ENCODE assay signal across 11 cellular contexts in genomic region chr1:41482001-41482765, GRCh38. TPM values are rescaled to one million over a fixed set of nuclear protein-coding genes. Genes with fewer than 3 reads are reported as not detected.
DNase-seq lines count a peak whose midpoint lies in the region; ATAC-seq and TF ChIP-seq lines count a peak whose summit lies in the region.
"Had no signal": no experiment of that assay in that cellular context is flagged by ENCODE, and none has a peak within 500 bp of the region (broad histone marks: within the 10 kb centered on the region; RNA-seq: fewer than 3 reads in every experiment).

No MANE protein-coding gene starts in this region.

- H3K4me1 ChIP-seq in SK-N-SH (ENCODE audit: control insufficient read depth in 1 of 2, insufficient read depth in 2 of 2, low read depth in 1 of 2, low read length in 1 of 2) (peaks cover 60 to 66% of the 10 kb centered on the region in 2 experiments), aorta (ENCODE audit: control insufficient read depth in 1 of 2, insufficient read depth in 2 of 2, low read length in 2 of 2) (no peaks in the 10 kb centered on the region)

- H3K4me3 Mint-ChIP-seq in activated naive CD4-positive, alpha-beta T cell treated with anti-CD3 and anti-CD28 coated beads for 36 hours = no peak overlapping the region
- H3K4me3 Mint-ChIP-seq in progenitor cell of endocrine pancreas (ENCODE audit: low read depth) = no peak overlapping the region

- POLR2A ChIA-PET in SK-N-SH (lab: Yijun Ruan, JAX) = interaction anchor here (0.8 kb wide), 1 partner anchor 26 kb away, joined by 3 read pairs; no protein-coding TSS in a partner anchor

- H3K27me3 ChIP-seq in SK-N-SH (ENCODE audit: insufficient read depth) = no peaks in the 10 kb centered on the region
- H3K27me3 ChIP-seq in aorta (ENCODE audit: control insufficient read depth in 1 of 2, insufficient read depth in 2 of 2, low read length in 1 of 2) = no peaks in the 10 kb centered on the region
- H3K27me3 ChIP-seq: ovary had no signal

- CTCF ChIA-PET in activated naive CD4-positive, alpha-beta T cell treated with anti-CD3 and anti-CD28 coated beads for 36 hours (lab: Charles Lee) = no interaction called here
- CTCF ChIA-PET in SK-N-SH (lab: Yijun Ruan, JAX) = interaction anchor here (0.8 to 11.2 kb wide), 10 partner anchors 10 to 51 kb away, joined by 3 to 93 read pairs (median 5); no protein-coding TSS in a partner anchor

- 0 out of 2 replicates have a peak, but pooled peaks cover 2% of the 10 kb centered on the region for H3K79me2 ChIP-seq in SK-N-SH (ENCODE audit: insufficient read depth)

- no peak for TF ChIP-seq RAD21 in SK-N-SH (IDR thresholded peaks at IDR 0.05; ENCODE audit: low read length)

- H3K4me3 ChIP-seq in SK-N-SH (ENCODE audit: low read depth in 2 of 2, low read length in 1 of 2) (no peak overlapping the region), aorta (ENCODE audit: low read length in 2 of 2) (no peak overlapping the region)
- H3K4me3 ChIP-seq: ovary had no signal

- peaks cover 20% of the 10 kb centered on the region for H3F3A ChIP-seq in SK-N-SH (replicated peaks; ENCODE audit: insufficient read depth)

- H3K9me3 Mint-ChIP-seq in activated naive CD4-positive, alpha-beta T cell treated with anti-CD3 and anti-CD28 coated beads for 36 hours = no peaks in the 10 kb centered on the region
- H3K9me3 Mint-ChIP-seq in activated naive CD4-positive, alpha-beta T cell treated with anti-CD3 and anti-CD28 coated beads, Interleukin-2, amount 50 U/mL, for 72 hours = no peaks in the 10 kb centered on the region
- H3K9me3 Mint-ChIP-seq in progenitor cell of endocrine pancreas (ENCODE audit: low read depth) = no peaks in the 10 kb centered on the region

- peaks cover 12% of the 10 kb centered on the region for H3K27me3 Mint-ChIP-seq in activated naive CD4-positive, alpha-beta T cell treated with anti-CD3 and anti-CD28 coated beads for 36 hours (ENCODE audit: low read depth)
- peaks cover 17% of the 10 kb centered on the region for H3K27me3 Mint-ChIP-seq in progenitor cell of endocrine pancreas

- TF ChIP-seq CTCF in SK-N-SH (IDR thresholded peaks at IDR 0.05) (no peak), progenitor cell of endocrine pancreas (IDR thresholded peaks at IDR 0.05; ENCODE audit: unreplicated experiment) (no peak)

- H4K20me1 ChIP-seq in SK-N-SH (ENCODE audit: insufficient read depth) = no peaks in the 10 kb centered on the region

- H3K36me3 Mint-ChIP-seq in activated naive CD4-positive, alpha-beta T cell treated with anti-CD3 and anti-CD28 coated beads for 36 hours (ENCODE audit: low read depth) = no peaks in the 10 kb centered on the region
- no peaks in the 10 kb centered on the region for H3K36me3 Mint-ChIP-seq in activated naive CD4-positive, alpha-beta T cell treated with anti-CD3 and anti-CD28 coated beads, Interleukin-2, amount 50 U/mL, for 72 hours
- H3K36me3 Mint-ChIP-seq in progenitor cell of endocrine pancreas (ENCODE audit: insufficient read depth) = no peaks in the 10 kb centered on the region

- no peak overlapping the region for H3K9ac ChIP-seq in SK-N-SH

- peaks cover 9% of the 10 kb centered on the region for H3K4me1 Mint-ChIP-seq in activated naive CD4-positive, alpha-beta T cell treated with anti-CD3 and anti-CD28 coated beads for 36 hours (ENCODE audit: low read depth)
- peaks cover 11% of the 10 kb centered on the region for H3K4me1 Mint-ChIP-seq in progenitor cell of endocrine pancreas (ENCODE audit: low read depth)

- H3K27ac ChIP-seq in SK-N-SH (ENCODE audit: low read depth in 2 of 2, low read length in 1 of 2) = peak overlapping the region; percentile 45 to 87; a peak in 3 of 4 replicates
- H3K27ac ChIP-seq in aorta (ENCODE audit: low read depth in 1 of 2, low read length in 2 of 2) = no peak overlapping the region
- H3K27ac ChIP-seq: ovary had no signal

- intact Hi-C loops in activated naive CD4-positive, alpha-beta T cell treated with anti-CD3 and anti-CD28 coated beads for 36 hours (cut with micrococcal nuclease) = no loop called here
- intact Hi-C loops in aorta (cut with DNase I) = no loop called here

- H3K27ac Mint-ChIP-seq in activated naive CD4-positive, alpha-beta T cell treated with anti-CD3 and anti-CD28 coated beads for 36 hours = peak overlapping the region; percentile 66
- H3K27ac Mint-ChIP-seq in activated naive CD4-positive, alpha-beta T cell treated with anti-CD3 and anti-CD28 coated beads, Interleukin-2, amount 50 U/mL, for 72 hours = peak overlapping the region in 1 of 2 donors; percentile 68
- no peak overlapping the region for H3K27ac Mint-ChIP-seq in progenitor cell of endocrine pancreas

- no peaks in the 10 kb centered on the region for H3K9me2 ChIP-seq in SK-N-SH

- ATAC-seq in activated naive CD4-positive, alpha-beta T cell treated with anti-CD3 and anti-CD28 coated beads, Interleukin-2, amount 50 U/mL, for 72 hours = no peak
- ATAC-seq in aorta (ENCODE audit: low FRiP score) = no peak
- ATAC-seq in HG03342 (IDR thresholded peaks at IDR 0.05; ENCODE audit: unreplicated experiment) = no peak

- H3K4me2 ChIP-seq in SK-N-SH = peak overlapping the region; percentile 55

- no peaks in the 10 kb centered on the region for H3K36me3 ChIP-seq in SK-N-SH (replicated peaks in 1 of 2; ENCODE audit: control insufficient read depth in 1 of 2, insufficient read depth in 2 of 2, low read length in 1 of 2)
- H3K36me3 ChIP-seq in aorta (ENCODE audit: control insufficient read depth in 1 of 2, insufficient read depth in 2 of 2, low read length in 1 of 2) = no peaks in the 10 kb centered on the region
- H3K36me3 ChIP-seq: ovary had no signal

- peak in 1 of 2 experiments; percentile 47; a peak in 1 of 4 replicates for TF ChIP-seq EP300 in SK-N-SH (IDR thresholded peaks at IDR 0.05; ENCODE audit: borderline replicate concordance in 1 of 2, low read depth in 1 of 2, low read length in 1 of 2)

- no peaks in the 10 kb centered on the region for H3K9me3 ChIP-seq in SK-N-SH
- H3K9me3 ChIP-seq in aorta (ENCODE audit: control insufficient read depth, low read length) = no peaks in the 10 kb centered on the region
- H3K9me3 ChIP-seq: ovary had no signal

- WGBS in SK-N-SH (ENCODE audit: low lambda C conversion rate) = 34% methylated on average over 16 of the region's 18 CpGs
- 64 to 75% methylated on average over 18 of the region's 18 CpGs for WGBS in aorta, 2 donors

- H2AFZ ChIP-seq in SK-N-SH (ENCODE audit: low read depth) = no peak overlapping the region

- DNase-seq in activated naive CD4-positive, alpha-beta T cell treated with anti-CD3 and anti-CD28 coated beads for 36 hours = no peak
- DNase-seq in activated naive CD4-positive, alpha-beta T cell treated with anti-CD3 and anti-CD28 coated beads, Interleukin-2, amount 50 U/mL, for 72 hours (ENCODE audit: low spot score in 2 of 2) = no peak
- no peak for DNase-seq in SK-N-SH
- peak; percentile 76 for DNase-seq in kidney tubule cell (ENCODE audit: low spot score)
- peak; percentile 46 to 74 for DNase-seq in aorta
- DNase-seq in T1000 (lab: John Stamatoyannopoulos, UW) = no peak
- DNase-seq in progenitor cell of endocrine pancreas (ENCODE audit: low spot score, unreplicated experiment) = no peak
- DNase-seq: amniotic stem cell, NCI-H187 had no signal

TF ChIP-seq in SK-N-SH, 30 proteins besides CTCF, POLR2A, EP300 and RAD21 (continues in another document):
- TF ChIP-seq USF1 (IDR thresholded peaks at IDR 0.05; ENCODE audit: borderline replicate concordance, low read depth) = no peak
- no peak for TF ChIP-seq MEF2A (IDR thresholded peaks at IDR 0.05; ENCODE audit: borderline replicate concordance, low read depth)
- TF ChIP-seq FOSL2 (IDR thresholded peaks at IDR 0.05; ENCODE audit: borderline replicate concordance, low read depth) = no peak
- TF ChIP-seq TEAD4 (IDR thresholded peaks at IDR 0.05; ENCODE audit: borderline replicate concordance, insufficient read depth) = 0 out of 2 replicates have a peak, but pooled peaks have one; percentile 10
- TF ChIP-seq YY1 (IDR thresholded peaks at IDR 0.05; ENCODE audit: low read depth) = no peak
- no peak for TF ChIP-seq FOXM1 (IDR thresholded peaks at IDR 0.05; ENCODE audit: low read depth)
- no peak for TF ChIP-seq MXI1 (IDR thresholded peaks at IDR 0.05; ENCODE audit: low read depth, low read length)
- TF ChIP-seq TCF12 (IDR thresholded peaks at IDR 0.05) = peak; percentile 58
- 0 out of 2 replicates have a peak, but pooled peaks have one; percentile 39 for TF ChIP-seq SIN3A (IDR thresholded peaks at IDR 0.05; ENCODE audit: borderline replicate concordance, low read depth, low read length)
- TF ChIP-seq TAF1 (IDR thresholded peaks at IDR 0.05; ENCODE audit: borderline replicate concordance, low read depth, low read length) = no peak
- TF ChIP-seq RXRA (IDR thresholded peaks at IDR 0.05; ENCODE audit: borderline replicate concordance, low read depth) = peak; percentile 46; the same call in 1 of the 2 replicates
- TF ChIP-seq ELF1 (IDR thresholded peaks at IDR 0.05) = no peak
- no peak for TF ChIP-seq USF2 (IDR thresholded peaks at IDR 0.05; ENCODE audit: borderline replicate concordance, low read depth, low read length)

RNA-seq across cellular contexts. Expression of gene EDN2, which starts 2.3 kb away (rescaled TPM):
- total RNA-seq in activated naive CD4-positive, alpha-beta T cell treated with anti-CD3 and anti-CD28 coated beads for 36 hours = not detected
- total RNA-seq in activated naive CD4-positive, alpha-beta T cell treated with anti-CD3 and anti-CD28 coated beads, Interleukin-2, amount 50 U/mL, for 72 hours = not detected
- polyA plus RNA-seq in SK-N-SH (2012; rRNA removed) (0.97 and 1.7 TPM in 2 replicates), aorta (1 to 10 TPM in 1 of 2 donors, not detected in 1; 2.3 TPM)
- polyA plus RNA-seq in SK-N-SH (2012; cell fraction: cytosol; rRNA removed) = 0.77 and 0.84 TPM in 2 replicates
- 0.75 and 1.2 TPM in 2 replicates for polyA plus RNA-seq in SK-N-SH (2012; cell fraction: nucleus; rRNA removed)
- total RNA-seq in aorta (1 to 10 TPM in 1 of 2 donors, under 1 TPM in 1; 0.36 to 1.5 TPM), progenitor cell of endocrine pancreas (not detected in 2 replicates)
- polyA plus RNA-seq: ovary had no signal

Comparison
In these comparisons a context has a peak if more than half of its experiments do, and no peak if none do; other contexts are left out.
1. DNase-seq: peak in kidney tubule cell (single experiment) and aorta (2 of 2); none in activated naive CD4-positive, alpha-beta T cell treated with anti-CD3 and anti-CD28 coated beads for 36 hours (single experiment), activated naive CD4-positive, alpha-beta T cell treated with anti-CD3 and anti-CD28 coated beads, Interleukin-2, amount 50 U/mL, for 72 hours (0 of 2), SK-N-SH (single experiment), T1000 (single experiment) and progenitor cell of endocrine pancreas (single experiment).
2. H3K27ac ChIP-seq: peak in SK-N-SH (2 of 2); none in aorta (0 of 2).